26 cellular contexts compared by ENCODE assay signal in the genomic region with DNA sequence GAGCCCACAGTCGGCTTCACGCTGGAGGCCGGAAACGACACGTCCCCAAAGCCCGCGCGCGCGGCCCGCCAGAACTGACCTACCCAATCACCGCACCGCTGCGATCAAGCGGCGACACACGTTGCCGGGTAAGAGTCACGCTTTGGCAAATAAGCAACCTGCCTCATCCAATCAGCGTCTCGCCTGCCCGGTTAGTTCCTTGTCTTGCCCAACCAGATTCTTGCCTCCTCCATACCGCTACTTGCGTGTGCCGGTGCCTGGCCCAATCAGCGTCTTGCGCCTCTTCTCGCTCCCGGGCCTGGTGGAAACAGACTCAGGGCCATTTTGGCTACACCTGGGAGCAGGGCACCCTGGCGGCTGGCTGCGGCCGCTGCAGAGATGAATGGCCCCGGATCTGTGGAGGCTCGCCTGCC.
"Had no signal": no experiment of that assay in that cellular context is flagged by ENCODE, and none has a peak within 500 bp of the region (broad histone marks: within the 10 kb centered on the region; RNA-seq: fewer than 3 reads in every experiment).

No MANE protein-coding gene starts in this region.

- DNase-seq: dorsolateral prefrontal cortex; effector CD4-positive, alpha-beta T cell; hypothalamus; left ventricle myocardium superior; mucosa of descending colon; naive B cell; nephron progenitor cell; occipital lobe; ovary; psoas muscle; right cardiac atrium; sigmoid colon; stimulated activated CD4-positive, alpha-beta T cell treated with anti-CD3 and anti-CD28 coated beads, Interleukin-2, amount 100 ng/mL, for 24 hours; stimulated activated CD4-positive, alpha-beta T cell treated with anti-CD3 and anti-CD28 coated beads, Interleukin-4, amount 100 ng/mL, for 24 hours; stimulated activated naive CD4-positive, alpha-beta T cell treated with Interleukin-2 at 50 U/mL for 16 hours; stomach; substantia nigra; transverse colon; upper lobe of right lung; uterus had no signal

- H3K4me1 ChIP-seq: psoas muscle, sigmoid colon, stomach, transverse colon, upper lobe of right lung, uterus had no signal

- H3K27me3 ChIP-seq: dorsolateral prefrontal cortex, ovary, sigmoid colon, stomach, transverse colon, upper lobe of right lung, uterus had no signal

- H3K27me3 Mint-ChIP-seq: naive B cell had no signal

- ATAC-seq: left ventricle myocardium superior; mucosa of descending colon; psoas muscle; right cardiac atrium; stimulated activated effector memory CD8-positive, alpha-beta T cell treated with anti-CD3 and anti-CD28 coated beads, Interleukin-12 subunit alpha, Interleukin-12 subunit beta, amount 100 ng/mL, for 72 hours; upper lobe of right lung had no signal

- H3K27ac ChIP-seq: dorsolateral prefrontal cortex, ovary, psoas muscle, sigmoid colon, stomach, transverse colon, upper lobe of right lung, uterus had no signal

- H3K27ac Mint-ChIP-seq: memory B cell; naive B cell; nephron progenitor cell; stimulated activated effector memory CD8-positive, alpha-beta T cell treated with anti-CD3 and anti-CD28 coated beads, Interleukin-12 subunit alpha, Interleukin-12 subunit beta, amount 100 ng/mL, for 72 hours had no signal

- H3K36me3 ChIP-seq: uterus had no signal

- H3K4me1 Mint-ChIP-seq: memory B cell; naive B cell; nephron progenitor cell; stimulated activated effector memory CD8-positive, alpha-beta T cell treated with anti-CD3 and anti-CD28 coated beads, Interleukin-12 subunit alpha, Interleukin-12 subunit beta, amount 100 ng/mL, for 72 hours had no signal

- H3K4me3 Mint-ChIP-seq: memory B cell; nephron progenitor cell; stimulated activated effector memory CD8-positive, alpha-beta T cell treated with anti-CD3 and anti-CD28 coated beads, Interleukin-12 subunit alpha, Interleukin-12 subunit beta, amount 100 ng/mL, for 72 hours had no signal

- FAIRE-seq: colon, frontal cortex, keratinocyte had no signal

- H3K4me3 ChIP-seq: dorsolateral prefrontal cortex, lung, mucosa of descending colon, ovary, psoas muscle, sigmoid colon, stomach, transverse colon, upper lobe of right lung, uterus had no signal
